In genomic region chr2:88372042-88372441, GRCh38 we compare ENCODE assay signal across 37 cellular contexts.
"Had no signal": no experiment of that assay in that cellular context is flagged by ENCODE, and none has a peak within 500 bp of the region (broad histone marks: within the 10 kb centered on the region; RNA-seq: fewer than 3 reads in every experiment).

No MANE protein-coding gene starts in this region.

- FAIRE-seq: bronchial epithelial cell, TTC549 had no signal

- H3K36me3 Mint-ChIP-seq: activated CD4-positive, alpha-beta memory T cell treated with anti-CD3 and anti-CD28 coated beads for 36 hours; activated naive CD4-positive, alpha-beta T cell treated with anti-CD3 and anti-CD28 coated beads, Interleukin-2, amount 10 ng/mL, durations not matched to agents 7 days and 5 days; activated naive CD4-positive, alpha-beta T cell treated with anti-CD3 and anti-CD28 coated beads, Interleukin-2, amount 50 U/mL, for 24 hours; activated naive CD8-positive, alpha-beta T cell; activated naive CD8-positive, alpha-beta T cell treated with anti-CD3 and anti-CD28 coated beads, Interleukin-2, amount 10 ng/mL, durations not matched to agents 7 days and 5 days; brain had no signal

- DNase-seq: activated B cell treated with CpG ODN at 0.5 μM for 24 hours; activated CD4-positive, alpha-beta memory T cell treated with anti-CD3 and anti-CD28 coated beads for 36 hours; activated CD4-positive, alpha-beta T cell treated with anti-CD3 and anti-CD28 coated beads for 4 hours; activated CD4-positive, alpha-beta T cell treated with anti-CD3 and anti-CD28 coated beads, Interleukin-2, amount 10 ng/mL, durations not matched to agents 24 days and 14 days; activated CD4-positive, alpha-beta T cell treated with anti-CD3 and anti-CD28 coated beads, Interleukin-2, amount 50 U/mL, for 1 hour; activated CD4-positive, alpha-beta T cell treated with anti-CD3 and anti-CD28 coated beads, Interleukin-2, amount 50 U/mL, for 4 hours; activated CD4-positive, CD25-positive, alpha-beta regulatory T cell treated with anti-CD3 and anti-CD28 coated beads, Interleukin-2, amount 50 U/mL, for 72 hours; activated CD8-positive, alpha-beta memory T cell treated with anti-CD3 and anti-CD28 coated beads, Interleukin-2, amount 50 U/mL, for 4 hours; activated CD8-positive, alpha-beta T cell treated with anti-CD3 and anti-CD28 coated beads for 36 hours; activated effector memory CD4-positive, alpha-beta T cell treated with Interleukin-2 at 50 U/mL for 16 hours; activated gamma-delta T cell; activated naive CD4-positive, alpha-beta T cell treated with anti-CD3 and anti-CD28 coated beads, Interleukin-2, amount 10 ng/mL, durations not matched to agents 7 days and 5 days; activated naive CD4-positive, alpha-beta T cell treated with Interleukin-2 at 50 U/mL for 16 hours; activated naive CD8-positive, alpha-beta T cell treated with anti-CD3 and anti-CD28 coated beads, Interleukin-2, amount 10 ng/mL, durations not matched to agents 7 days and 5 days; activated naive CD8-positive, alpha-beta T cell treated with anti-CD3 and anti-CD28 coated beads, Interleukin-2, amount 50 U/mL, for 24 hours; activated T-cell treated with anti-CD3 and anti-CD28 coated beads for 4 hours; activated T-cell treated with anti-CD3 and anti-CD28 coated beads, Interleukin-2, amount 50 U/mL, for 1 hour; activated T-cell treated with anti-CD3 and anti-CD28 coated beads, Interleukin-2, amount 50 U/mL, for 4 hours; amygdala; anterior cingulate cortex; caudate nucleus; cerebellar nuclear complex; T-helper 1 cell; T-helper 2 cell; T-helper 9 cell had no signal

- H3K9me3 Mint-ChIP-seq: activated CD4-positive, alpha-beta memory T cell treated with anti-CD3 and anti-CD28 coated beads for 36 hours; activated CD4-positive, alpha-beta T cell treated with anti-CD3 and anti-CD28 coated beads, Interleukin-2, amount 10 ng/mL, durations not matched to agents 24 days and 14 days; activated CD8-positive, alpha-beta T cell treated with anti-CD3 and anti-CD28 coated beads for 36 hours; activated naive CD4-positive, alpha-beta T cell treated with anti-CD3 and anti-CD28 coated beads, Interleukin-2, amount 10 ng/mL, durations not matched to agents 7 days and 5 days; activated naive CD4-positive, alpha-beta T cell treated with anti-CD3 and anti-CD28 coated beads, Interleukin-2, amount 50 U/mL, for 24 hours; activated naive CD8-positive, alpha-beta T cell treated with anti-CD3 and anti-CD28 coated beads, Interleukin-2, amount 10 ng/mL, durations not matched to agents 7 days and 5 days; activated naive CD8-positive, alpha-beta T cell treated with anti-CD3 and anti-CD28 coated beads, Interleukin-2, amount 50 U/mL, for 24 hours; activated T-cell treated with anti-CD3 and anti-CD28 coated beads, Interleukin-2, amount 50 U/mL, for 4 hours; activated T-helper 2 cell treated with anti-CD3 and anti-CD28 coated beads, Interferon-gamma antibody, Interleukin-2, Interleukin-4, amounts not matched to agents 10 μg/mL and 5 μg/mL and 100 μg/mL, durations not matched to agents 14 hours and 24 hours and 36 hours; central memory CD8-positive, alpha-beta T cell; T-helper 1 cell treated with Interleukin-12 subunit alpha and Interleukin-12 subunit beta and Interleukin-4 antibody, amounts not matched to agents 30 μg/mL and 1 μg/mL, for 36 hours; T-helper 2 cell treated with Interferon-gamma antibody and Interleukin-4, amounts not matched to agents 5 μg/mL and 100 μg/mL, for 36 hours had no signal

- H3K4me3 ChIP-seq: ascending aorta, cardiac muscle cell had no signal

- H3K4me3 Mint-ChIP-seq: activated B cell treated with CpG ODN at 0.5 μM for 24 hours; activated CD4-positive, alpha-beta memory T cell treated with anti-CD3 and anti-CD28 coated beads for 36 hours; activated CD4-positive, alpha-beta T cell treated with anti-CD3 and anti-CD28 coated beads, Interleukin-2, amount 10 ng/mL, durations not matched to agents 24 days and 14 days; activated CD8-positive, alpha-beta T cell treated with anti-CD3 and anti-CD28 coated beads for 36 hours; activated naive CD4-positive, alpha-beta T cell treated with anti-CD3 and anti-CD28 coated beads, Interleukin-2, amount 10 ng/mL, durations not matched to agents 7 days and 5 days; activated naive CD4-positive, alpha-beta T cell treated with anti-CD3 and anti-CD28 coated beads, Interleukin-2, amount 50 U/mL, for 24 hours; activated naive CD8-positive, alpha-beta T cell; activated naive CD8-positive, alpha-beta T cell treated with anti-CD3 and anti-CD28 coated beads, Interleukin-2, amount 10 ng/mL, durations not matched to agents 7 days and 5 days; activated naive CD8-positive, alpha-beta T cell treated with anti-CD3 and anti-CD28 coated beads, Interleukin-2, amount 50 U/mL, for 24 hours; activated T-cell treated with anti-CD3 and anti-CD28 coated beads, Interleukin-2, amount 50 U/mL, for 4 hours; brain; central memory CD8-positive, alpha-beta T cell; T-helper 1 cell treated with Interleukin-12 subunit alpha and Interleukin-12 subunit beta and Interleukin-4 antibody, amounts not matched to agents 30 μg/mL and 1 μg/mL, for 36 hours; T-helper 2 cell treated with Interferon-gamma antibody and Interleukin-4, amounts not matched to agents 5 μg/mL and 100 μg/mL, for 36 hours had no signal

- H3K9me3 ChIP-seq: ascending aorta had no signal

- H3K36me3 ChIP-seq: ascending aorta, cardiac muscle cell had no signal

- H3K4me1 ChIP-seq: ascending aorta had no signal

- H3K27me3 ChIP-seq: ascending aorta, cardiac muscle cell had no signal

- H3K27ac ChIP-seq: ascending aorta, cardiac muscle cell, VCaP had no signal

- H3K27ac Mint-ChIP-seq: activated B cell treated with CpG ODN at 0.5 μM for 24 hours; activated CD4-positive, alpha-beta memory T cell treated with anti-CD3 and anti-CD28 coated beads for 36 hours; activated CD4-positive, alpha-beta T cell treated with anti-CD3 and anti-CD28 coated beads, Interleukin-2, amount 10 ng/mL, durations not matched to agents 24 days and 14 days; activated CD8-positive, alpha-beta T cell treated with anti-CD3 and anti-CD28 coated beads for 36 hours; activated naive CD4-positive, alpha-beta T cell treated with anti-CD3 and anti-CD28 coated beads, Interleukin-2, amount 10 ng/mL, durations not matched to agents 7 days and 5 days; activated naive CD4-positive, alpha-beta T cell treated with anti-CD3 and anti-CD28 coated beads, Interleukin-2, amount 50 U/mL, for 24 hours; activated naive CD8-positive, alpha-beta T cell; activated naive CD8-positive, alpha-beta T cell treated with anti-CD3 and anti-CD28 coated beads, Interleukin-2, amount 10 ng/mL, durations not matched to agents 7 days and 5 days; activated naive CD8-positive, alpha-beta T cell treated with anti-CD3 and anti-CD28 coated beads, Interleukin-2, amount 50 U/mL, for 24 hours; activated T-helper 2 cell treated with anti-CD3 and anti-CD28 coated beads, Interferon-gamma antibody, Interleukin-2, Interleukin-4, amounts not matched to agents 10 μg/mL and 5 μg/mL and 100 μg/mL, durations not matched to agents 14 hours and 24 hours and 36 hours; brain; T-helper 1 cell treated with Interleukin-12 subunit alpha and Interleukin-12 subunit beta and Interleukin-4 antibody, amounts not matched to agents 30 μg/mL and 1 μg/mL, for 36 hours; T-helper 2 cell treated with Interferon-gamma antibody and Interleukin-4, amounts not matched to agents 5 μg/mL and 100 μg/mL, for 36 hours had no signal

- H3K4me1 Mint-ChIP-seq: activated B cell treated with CpG ODN at 0.5 μM for 24 hours; activated CD4-positive, alpha-beta T cell treated with anti-CD3 and anti-CD28 coated beads, Interleukin-2, amount 10 ng/mL, durations not matched to agents 24 days and 14 days; activated naive CD4-positive, alpha-beta T cell treated with anti-CD3 and anti-CD28 coated beads, Interleukin-2, amount 10 ng/mL, durations not matched to agents 7 days and 5 days; activated naive CD4-positive, alpha-beta T cell treated with anti-CD3 and anti-CD28 coated beads, Interleukin-2, amount 50 U/mL, for 24 hours; activated naive CD8-positive, alpha-beta T cell treated with anti-CD3 and anti-CD28 coated beads, Interleukin-2, amount 10 ng/mL, durations not matched to agents 7 days and 5 days; activated naive CD8-positive, alpha-beta T cell treated with anti-CD3 and anti-CD28 coated beads, Interleukin-2, amount 50 U/mL, for 24 hours; central memory CD8-positive, alpha-beta T cell had no signal

- ATAC-seq: activated CD8-positive, alpha-beta T cell treated with anti-CD3 and anti-CD28 coated beads for 36 hours; activated naive CD8-positive, alpha-beta T cell treated with anti-CD3 and anti-CD28 coated beads, Interleukin-2, amount 50 U/mL, for 24 hours; activated T-cell treated with anti-CD3 and anti-CD28 coated beads, Interleukin-2, amount 50 U/mL, for 4 hours had no signal
